Comparison of ENCODE assay signal across 28 cellular contexts in the genomic region with DNA sequence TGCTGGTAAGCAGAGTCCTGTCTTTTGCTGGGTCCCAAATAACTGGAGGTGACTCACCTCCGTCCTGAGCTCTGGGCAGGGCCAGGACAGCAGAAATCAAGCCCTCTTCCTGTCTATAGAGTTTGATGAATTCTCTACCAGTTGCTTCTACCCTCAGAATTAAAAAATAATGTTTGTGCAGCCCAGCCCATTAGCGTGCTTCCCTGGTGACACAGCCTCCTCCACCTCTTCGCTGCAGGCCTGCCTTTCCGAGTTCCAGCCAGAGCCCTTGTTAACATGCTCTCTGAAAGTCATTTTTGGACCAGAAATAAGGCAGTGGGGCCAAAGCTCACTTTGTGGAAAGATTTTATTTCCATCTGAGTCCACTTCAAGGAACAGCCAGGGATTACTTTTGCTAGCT.
A peak's percentile ranks its signal among the peaks of the same experiment; 100 is the strongest.
DNase-seq lines count a peak whose midpoint lies in the region; ATAC-seq and TF ChIP-seq lines count a peak whose summit lies in the region.
"Had no signal": no experiment of that assay in that cellular context is flagged by ENCODE, and none has a peak within 500 bp of the region (broad histone marks: within the 10 kb centered on the region; RNA-seq: fewer than 3 reads in every experiment).

No MANE protein-coding gene starts in this region.

- peak; percentile 64 to 66 for ATAC-seq in left cardiac atrium
- ATAC-seq in Right ventricle myocardium inferior: no peak
- ATAC-seq in HG03439 (IDR thresholded peaks at IDR 0.05; ENCODE audit: unreplicated experiment): no peak
- ATAC-seq: naive thymus-derived CD4-positive, alpha-beta T cell; pancreas had no signal

- H2AFZ ChIP-seq in fibroblast of lung (ENCODE audit: low read length): no peak overlapping the region
- H2AFZ ChIP-seq: hepatocyte had no signal

- H3K4me3 ChIP-seq in fibroblast of lung (replicated peaks in 1 of 4; ENCODE audit: control extremely low read depth in 1 of 4, insufficient read depth in 1 of 4, low read depth in 3 of 4, low read length in 4 of 4): no peak overlapping the region
- H3K4me3 ChIP-seq: hepatocyte, pancreas, skin epidermis had no signal

- peak; percentile 28 for DNase-seq in left cardiac atrium
- DNase-seq in Right ventricle myocardium inferior (ENCODE audit: missing footprints): no peak
- DNase-seq in RPMI7951 (ENCODE audit: low read depth): peak; percentile 39
- peak; percentile 14 to 84 for DNase-seq in fibroblast of lung (ENCODE audit: low read depth in 2 of 2)
- peak; percentile 41 for DNase-seq in stromal cell of bone marrow (ENCODE audit: low read depth)
- DNase-seq in hepatic stellate cell (ENCODE audit: low spot score): no peak
- no peak for DNase-seq in NCI-H226
- DNase-seq: activated CD4-positive, alpha-beta T cell treated with anti-CD3 and anti-CD28 coated beads, Interleukin-2, amount 50 U/mL, for 1 hour; activated CD8-positive, alpha-beta memory T cell treated with anti-CD3 and anti-CD28 coated beads, Interleukin-2, amount 50 U/mL, for 48 hours; activated effector memory CD4-positive, alpha-beta T cell treated with anti-CD3 and anti-CD28 coated beads, Interleukin-2, amount 50 U/mL, for 16 hours; amniotic stem cell; CD4-positive, CD25-positive, alpha-beta regulatory T cell; cerebellar nuclear complex; DMS53; effector memory CD4-positive, alpha-beta T cell; KBM-7; mammary epithelial cell; naive thymus-derived CD4-positive, alpha-beta T cell; NCI-H1048; NCI-H526; pancreas; Right ventricle myocardium superior; stimulated activated CD4-positive, alpha-beta T cell treated with anti-CD3 and anti-CD28 coated beads, Interleukin-4, amount 100 ng/mL, for 1 hour had no signal

- H4K20me1 ChIP-seq in fibroblast of lung (ENCODE audit: control insufficient read depth, extremely low read depth, insufficient read depth, low read length): no peaks in the 10 kb centered on the region

- no peaks in the 10 kb centered on the region for H3K9me3 ChIP-seq in fibroblast of lung (ENCODE audit: control insufficient read depth, insufficient read depth, low read depth, low read length)
- H3K9me3 ChIP-seq: pancreas had no signal

- peaks cover 5% of the 10 kb centered on the region for H3K4me1 ChIP-seq in fibroblast of lung (ENCODE audit: control insufficient read depth, extremely low read depth, insufficient read depth, low read length)
- H3K4me1 ChIP-seq: pancreas had no signal

- no peak overlapping the region for H3K27ac ChIP-seq in fibroblast of lung (ENCODE audit: insufficient read depth, low read length)
- H3K27ac ChIP-seq: 22Rv1, hepatocyte, pancreas, skin epidermis, VCaP had no signal

- H3K36me3 ChIP-seq in fibroblast of lung (ENCODE audit: control insufficient read depth, insufficient read depth, low read length): no peaks in the 10 kb centered on the region
- H3K36me3 ChIP-seq: pancreas had no signal

- intact Hi-C loops in left cardiac atrium (cut with DNase I): no loop called here
- intact Hi-C loops in Right ventricle myocardium inferior (cut with DNase I): no loop called here

- H3K4me2 ChIP-seq in fibroblast of lung (ENCODE audit: extremely low read depth, insufficient read depth, low read length): no peak overlapping the region
- H3K4me2 ChIP-seq: hepatocyte had no signal

- no peak overlapping the region for H3K9ac ChIP-seq in fibroblast of lung (ENCODE audit: insufficient read depth, low read length)

- H3K27me3 ChIP-seq in fibroblast of lung (ENCODE audit: control insufficient read depth, insufficient read depth, low read length): no peaks in the 10 kb centered on the region

- TF ChIP-seq CTCF in fibroblast of lung (conservative IDR thresholded peaks at IDR 0.05 in 1 of 2, IDR thresholded peaks at IDR 0.05 in 1 of 2; ENCODE audit: low read depth in 1 of 2, low read length in 2 of 2): no peak

- no peaks in the 10 kb centered on the region for H3K79me2 ChIP-seq in fibroblast of lung (ENCODE audit: control insufficient read depth, insufficient read depth, low read length)
- H3K79me2 ChIP-seq: hepatocyte had no signal

Comparison
In these comparisons a context has a peak if more than half of its experiments do, and no peak if none do; other contexts are left out.
1. ATAC-seq: peak in left cardiac atrium (2 of 2); none in Right ventricle myocardium inferior (single experiment) and HG03439 (single experiment).
2. DNase-seq: peak in left cardiac atrium (single experiment), RPMI7951 (single experiment), fibroblast of lung (2 of 2) and stromal cell of bone marrow (single experiment); none in Right ventricle myocardium inferior (single experiment), hepatic stellate cell (single experiment) and NCI-H226 (single experiment).